Comparison of ENCODE assay signal across 19 cellular contexts in the genomic region with DNA sequence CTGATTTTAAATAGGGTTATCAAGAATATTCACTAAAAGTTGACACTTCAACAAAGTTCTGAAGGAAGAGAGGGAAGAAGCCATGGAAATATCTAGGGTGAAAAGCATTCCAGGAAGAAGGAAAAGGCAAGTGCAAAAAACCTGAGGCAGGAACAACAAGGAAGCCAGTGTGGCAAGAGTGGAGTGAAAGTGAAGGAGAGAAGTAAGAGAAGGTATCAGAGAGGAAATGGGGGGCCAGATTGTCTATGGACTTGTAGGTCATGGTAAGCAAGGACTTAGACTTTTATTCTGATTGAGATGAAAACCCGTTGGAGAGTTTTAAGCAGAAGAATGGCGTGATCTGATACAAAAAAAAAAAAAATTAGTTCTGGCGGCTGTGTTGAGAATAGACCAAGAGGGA.
"Had no signal": no experiment of that assay in that cellular context is flagged by ENCODE, and none has a peak within 500 bp of the region (broad histone marks: within the 10 kb centered on the region; RNA-seq: fewer than 3 reads in every experiment).

No MANE protein-coding gene starts in this region.

- H3K4me3 Mint-ChIP-seq: activated naive CD8-positive, alpha-beta T cell treated with anti-CD3 and anti-CD28 coated beads, Interleukin-2, amount 10 ng/mL, durations not matched to agents 7 days and 5 days; central memory CD8-positive, alpha-beta T cell; natural killer cell had no signal

- ATAC-seq: left lung, natural killer cell, right cardiac atrium had no signal

- DNase-seq: activated CD4-positive, alpha-beta T cell treated with anti-CD3 and anti-CD28 coated beads, Interleukin-2, amount 50 U/mL, for 48 hours; activated CD8-positive, alpha-beta memory T cell treated with anti-CD3 and anti-CD28 coated beads, Interleukin-2, amount 50 U/mL, for 4 hours; activated naive CD8-positive, alpha-beta T cell treated with anti-CD3 and anti-CD28 coated beads, Interleukin-2, amount 10 ng/mL, durations not matched to agents 7 days and 5 days; anterior cingulate cortex; brain microvascular endothelial cell; effector CD8-positive, alpha-beta T cell; foreskin fibroblast; hypothalamus; kidney; left lung; natural killer cell; nucleus accumbens; right cardiac atrium; Right ventricle myocardium superior; stimulated activated CD4-positive, alpha-beta T cell treated with anti-CD3 and anti-CD28 coated beads, Interleukin-4, amount 100 ng/mL, for 4 hours; stimulated activated CD8-positive, alpha-beta memory T cell treated with anti-CD3 and anti-CD28 coated beads, Interleukin-4, amount 100 ng/mL, for 48 hours; stomach; testis had no signal

- H3K9me3 Mint-ChIP-seq: activated naive CD8-positive, alpha-beta T cell treated with anti-CD3 and anti-CD28 coated beads, Interleukin-2, amount 10 ng/mL, durations not matched to agents 7 days and 5 days; central memory CD8-positive, alpha-beta T cell; natural killer cell had no signal

- H3K27ac Mint-ChIP-seq: activated naive CD8-positive, alpha-beta T cell treated with anti-CD3 and anti-CD28 coated beads, Interleukin-2, amount 10 ng/mL, durations not matched to agents 7 days and 5 days; natural killer cell had no signal

- H3K27me3 Mint-ChIP-seq: activated naive CD8-positive, alpha-beta T cell treated with anti-CD3 and anti-CD28 coated beads, Interleukin-2, amount 10 ng/mL, durations not matched to agents 7 days and 5 days; central memory CD8-positive, alpha-beta T cell had no signal
